ENCODE assay signal across 1 cellular context in genomic region chr7:73832806-73833205, GRCh38.
TF ChIP-seq lines count a peak whose summit lies in the region.

No MANE protein-coding gene starts in this region.

TF ChIP-seq in GM23338, 12 proteins besides CTCF, POLR2A, EP300 and RAD21 (continued from another document):
- TF ChIP-seq ZNF462 (CRISPR knock-in tag; IDR thresholded peaks at IDR 0.05) (no peak), ZNF331 (CRISPR knock-in tag; IDR thresholded peaks at IDR 0.05; ENCODE audit: low read depth) (no peak), CREB1 (CRISPR knock-in tag; IDR thresholded peaks at IDR 0.05; ENCODE audit: low read depth) (no peak), STAT1 (IDR thresholded peaks at IDR 0.05; ENCODE audit: unreplicated experiment) (no peak), EZH2phosphoT487 (IDR thresholded peaks at IDR 0.05; ENCODE audit: unreplicated experiment) (no peak)
- TF ChIP-seq, protein P1, sequence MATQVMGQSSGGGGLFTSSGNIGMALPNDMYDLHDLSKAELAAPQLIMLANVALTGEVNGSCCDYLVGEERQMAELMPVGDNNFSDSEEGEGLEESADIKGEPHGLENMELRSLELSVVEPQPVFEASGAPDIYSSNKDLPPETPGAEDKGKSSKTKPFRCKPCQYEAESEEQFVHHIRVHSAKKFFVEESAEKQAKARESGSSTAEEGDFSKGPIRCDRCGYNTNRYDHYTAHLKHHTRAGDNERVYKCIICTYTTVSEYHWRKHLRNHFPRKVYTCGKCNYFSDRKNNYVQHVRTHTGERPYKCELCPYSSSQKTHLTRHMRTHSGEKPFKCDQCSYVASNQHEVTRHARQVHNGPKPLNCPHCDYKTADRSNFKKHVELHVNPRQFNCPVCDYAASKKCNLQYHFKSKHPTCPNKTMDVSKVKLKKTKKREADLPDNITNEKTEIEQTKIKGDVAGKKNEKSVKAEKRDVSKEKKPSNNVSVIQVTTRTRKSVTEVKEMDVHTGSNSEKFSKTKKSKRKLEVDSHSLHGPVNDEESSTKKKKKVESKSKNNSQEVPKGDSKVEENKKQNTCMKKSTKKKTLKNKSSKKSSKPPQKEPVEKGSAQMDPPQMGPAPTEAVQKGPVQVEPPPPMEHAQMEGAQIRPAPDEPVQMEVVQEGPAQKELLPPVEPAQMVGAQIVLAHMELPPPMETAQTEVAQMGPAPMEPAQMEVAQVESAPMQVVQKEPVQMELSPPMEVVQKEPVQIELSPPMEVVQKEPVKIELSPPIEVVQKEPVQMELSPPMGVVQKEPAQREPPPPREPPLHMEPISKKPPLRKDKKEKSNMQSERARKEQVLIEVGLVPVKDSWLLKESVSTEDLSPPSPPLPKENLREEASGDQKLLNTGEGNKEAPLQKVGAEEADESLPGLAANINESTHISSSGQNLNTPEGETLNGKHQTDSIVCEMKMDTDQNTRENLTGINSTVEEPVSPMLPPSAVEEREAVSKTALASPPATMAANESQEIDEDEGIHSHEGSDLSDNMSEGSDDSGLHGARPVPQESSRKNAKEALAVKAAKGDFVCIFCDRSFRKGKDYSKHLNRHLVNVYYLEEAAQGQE (IDR thresholded peaks at IDR 0.05; ENCODE audit: unreplicated experiment), result no peak
- TF ChIP-seq, protein P2, sequence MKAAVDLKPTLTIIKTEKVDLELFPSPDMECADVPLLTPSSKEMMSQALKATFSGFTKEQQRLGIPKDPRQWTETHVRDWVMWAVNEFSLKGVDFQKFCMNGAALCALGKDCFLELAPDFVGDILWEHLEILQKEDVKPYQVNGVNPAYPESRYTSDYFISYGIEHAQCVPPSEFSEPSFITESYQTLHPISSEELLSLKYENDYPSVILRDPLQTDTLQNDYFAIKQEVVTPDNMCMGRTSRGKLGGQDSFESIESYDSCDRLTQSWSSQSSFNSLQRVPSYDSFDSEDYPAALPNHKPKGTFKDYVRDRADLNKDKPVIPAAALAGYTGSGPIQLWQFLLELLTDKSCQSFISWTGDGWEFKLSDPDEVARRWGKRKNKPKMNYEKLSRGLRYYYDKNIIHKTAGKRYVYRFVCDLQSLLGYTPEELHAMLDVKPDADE (IDR thresholded peaks at IDR 0.05), result no peak
